In the genomic region with DNA sequence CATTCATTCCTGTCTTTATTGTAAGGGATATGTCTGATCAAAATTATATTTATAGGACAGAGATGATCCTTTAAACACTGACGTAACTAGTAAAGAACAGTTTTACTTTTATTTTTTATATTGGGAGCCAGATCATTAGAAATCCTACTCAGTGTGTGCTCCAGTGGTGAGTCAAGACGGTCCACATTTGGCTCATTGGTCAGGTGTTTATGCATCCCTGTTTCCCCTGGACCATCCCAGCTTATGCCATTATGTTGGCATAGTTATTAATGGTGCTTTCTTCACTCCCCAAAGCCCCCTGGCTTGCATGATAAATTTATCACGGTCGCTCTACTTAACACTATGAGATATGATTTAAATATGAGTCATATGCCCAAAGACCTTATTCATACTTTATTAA, we compare ENCODE assay signal across 21 cellular contexts.
DNase-seq lines count a peak whose midpoint lies in the region; ATAC-seq, FAIRE-seq and TF ChIP-seq lines count a peak whose summit lies in the region.
"Had no signal": no experiment of that assay in that cellular context is flagged by ENCODE, and none has a peak within 500 bp of the region (broad histone marks: within the 10 kb centered on the region; RNA-seq: fewer than 3 reads in every experiment).

No MANE protein-coding gene starts in this region.

- no peak for TF ChIP-seq EP300 in A549 (IDR thresholded peaks at IDR 0.05)

- 42% methylated on average over 4 of the region's 4 CpGs for WGBS in A549 (ENCODE audit: missing lambda C conversion rate)

- H3K27me3 ChIP-seq in bronchial epithelial cell (ENCODE audit: control insufficient read depth, insufficient read depth, low read length), result no peaks in the 10 kb centered on the region

- no peaks in the 10 kb centered on the region for H3K4me1 ChIP-seq in A549

- H3K4me3 ChIP-seq in A549, result no peak overlapping the region
- no peak overlapping the region for H3K4me3 ChIP-seq in bronchial epithelial cell (ENCODE audit: low read depth, low read length)
- H3K4me3 ChIP-seq: K562 had no signal

- 0 out of 3 replicates have a peak overlapping the region, but pooled peaks have one; percentile 17 for H3K4me2 ChIP-seq in A549
- H3K4me2 ChIP-seq: SK-N-SH had no signal

- TF ChIP-seq CTCF in A549 (IDR thresholded peaks at IDR 0.05) (no peak), bronchial epithelial cell (IDR thresholded peaks at IDR 0.05; ENCODE audit: insufficient read depth, low read length, severe bottlenecking) (no peak)

- no peak overlapping the region for H3K27ac Mint-ChIP-seq in natural killer cell treated with Interleukin-12 subunit alpha and Interleukin-12 subunit beta and Interleukin-15 and Interleukin-18, amount 100 ng/mL, for 72 hours
- H3K27ac Mint-ChIP-seq: CD8-positive, alpha-beta memory T cell; H9 had no signal

- H3K4me3 Mint-ChIP-seq in natural killer cell treated with Interleukin-12 subunit alpha and Interleukin-12 subunit beta and Interleukin-15 and Interleukin-18, amount 100 ng/mL, for 72 hours, result no peak overlapping the region
- H3K4me3 Mint-ChIP-seq: CD8-positive, alpha-beta memory T cell; H9 had no signal

- H3K27ac ChIP-seq in A549, result no peak overlapping the region
- H3K27ac ChIP-seq: C4-2B, RWPE1 had no signal

- no peak for TF ChIP-seq RAD21 in A549 (conservative IDR thresholded peaks at IDR 0.05 in 1 of 2, IDR thresholded peaks at IDR 0.05 in 1 of 2)

- POLR2A ChIA-PET in A549 (lab: Yijun Ruan, JAX), result no interaction called here

- no peak for ATAC-seq in A549
- no peak for ATAC-seq in natural killer cell treated with Interleukin-12 subunit alpha and Interleukin-12 subunit beta and Interleukin-15 and Interleukin-18, amount 100 ng/mL, for 72 hours
- ATAC-seq: K562 had no signal

- peaks cover 7% of the 10 kb centered on the region for H3K36me3 Mint-ChIP-seq in natural killer cell treated with Interleukin-12 subunit alpha and Interleukin-12 subunit beta and Interleukin-15 and Interleukin-18, amount 100 ng/mL, for 72 hours
- H3K36me3 Mint-ChIP-seq: CD8-positive, alpha-beta memory T cell had no signal

- H3K27me3 Mint-ChIP-seq in natural killer cell treated with Interleukin-12 subunit alpha and Interleukin-12 subunit beta and Interleukin-15 and Interleukin-18, amount 100 ng/mL, for 72 hours, result no peaks in the 10 kb centered on the region
- H3K27me3 Mint-ChIP-seq: CD8-positive, alpha-beta memory T cell had no signal

- no peaks in the 10 kb centered on the region for H3K9me3 Mint-ChIP-seq in natural killer cell treated with Interleukin-12 subunit alpha and Interleukin-12 subunit beta and Interleukin-15 and Interleukin-18, amount 100 ng/mL, for 72 hours
- H3K9me3 Mint-ChIP-seq: H9 had no signal

- FAIRE-seq in A549 (lab: Jason Lieb, UNC), result no peak
- no peak for FAIRE-seq in bronchial epithelial cell (lab: Jason Lieb, UNC)
- FAIRE-seq: K562 had no signal

- H3K4me1 Mint-ChIP-seq in natural killer cell treated with Interleukin-12 subunit alpha and Interleukin-12 subunit beta and Interleukin-15 and Interleukin-18, amount 100 ng/mL, for 72 hours (ENCODE audit: low read depth in 2 of 2), result no peaks in the 10 kb centered on the region
- H3K4me1 Mint-ChIP-seq: CD8-positive, alpha-beta memory T cell had no signal

- H3K36me3 ChIP-seq in bronchial epithelial cell (ENCODE audit: control insufficient read depth, insufficient read depth, low read length), result no peaks in the 10 kb centered on the region

- no peaks in the 10 kb centered on the region for H3K9me3 ChIP-seq in A549
- H3K9me3 ChIP-seq: SK-N-SH had no signal

- TF ChIP-seq POLR2A in A549 (IDR thresholded peaks at IDR 0.05; ENCODE audit: low read length), result no peak

- CTCF ChIA-PET in A549 (lab: Yijun Ruan, JAX), result no interaction called here

- DNase-seq in A549 (ENCODE audit: low read depth in 1 of 2, low spot score in 1 of 2), result no peak
- peak; percentile 16 for DNase-seq in LHCN-M2 (ENCODE audit: low read depth)
- peak; percentile 67 for DNase-seq in bronchial epithelial cell (ENCODE audit: low read depth)
- DNase-seq in myocyte (ENCODE audit: low read depth), result peak; percentile 5
- DNase-seq in NCI-H146 (lab: John Stamatoyannopoulos, UW), result no peak
- DNase-seq in stimulated activated CD8-positive, alpha-beta memory T cell treated with anti-CD3 and anti-CD28 coated beads, Interleukin-4, amount 100 ng/mL, for 48 hours, result no peak
- no peak for DNase-seq in natural killer cell treated with Interleukin-12 subunit alpha and Interleukin-12 subunit beta and Interleukin-15 and Interleukin-18, amount 100 ng/mL, for 72 hours (ENCODE audit: low spot score)
- DNase-seq: 8988T; CD8-positive, alpha-beta memory T cell; GF-D8; H9; NCI-H1092; NCI-H1436; NCI-H1930; NCI-H510A; NCI-H748 treated with DMSO at 0.1 percent for 48 hours; SIG-M5; SK-N-SH had no signal

TF ChIP-seq in A549, 52 proteins besides CTCF, POLR2A, EP300 and RAD21:
- TF ChIP-seq TFCP2L1 (CRISPR knock-in tag; IDR thresholded peaks at IDR 0.05) (no peak), TP53 (CRISPR knock-in tag; IDR thresholded peaks at IDR 0.05) (no peak), NPAS2 (CRISPR knock-in tag; IDR thresholded peaks at IDR 0.05; ENCODE audit: borderline replicate concordance) (no peak)
- TF ChIP-seq, protein P1, sequence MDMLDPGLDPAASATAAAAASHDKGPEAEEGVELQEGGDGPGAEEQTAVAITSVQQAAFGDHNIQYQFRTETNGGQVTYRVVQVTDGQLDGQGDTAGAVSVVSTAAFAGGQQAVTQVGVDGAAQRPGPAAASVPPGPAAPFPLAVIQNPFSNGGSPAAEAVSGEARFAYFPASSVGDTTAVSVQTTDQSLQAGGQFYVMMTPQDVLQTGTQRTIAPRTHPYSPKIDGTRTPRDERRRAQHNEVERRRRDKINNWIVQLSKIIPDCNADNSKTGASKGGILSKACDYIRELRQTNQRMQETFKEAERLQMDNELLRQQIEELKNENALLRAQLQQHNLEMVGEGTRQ (IDR thresholded peaks at IDR 0.05), result no peak

Comparison
In these comparisons a context has a peak if more than half of its experiments do, and no peak if none do; other contexts are left out.
1. DNase-seq: peak in LHCN-M2 (single experiment), bronchial epithelial cell (single experiment) and myocyte (single experiment); none in A549 (0 of 2), NCI-H146 (single experiment), stimulated activated CD8-positive, alpha-beta memory T cell treated with anti-CD3 and anti-CD28 coated beads, Interleukin-4, amount 100 ng/mL, for 48 hours (single experiment) and natural killer cell treated with Interleukin-12 subunit alpha and Interleukin-12 subunit beta and Interleukin-15 and Interleukin-18, amount 100 ng/mL, for 72 hours (single experiment).